In the genomic region with DNA sequence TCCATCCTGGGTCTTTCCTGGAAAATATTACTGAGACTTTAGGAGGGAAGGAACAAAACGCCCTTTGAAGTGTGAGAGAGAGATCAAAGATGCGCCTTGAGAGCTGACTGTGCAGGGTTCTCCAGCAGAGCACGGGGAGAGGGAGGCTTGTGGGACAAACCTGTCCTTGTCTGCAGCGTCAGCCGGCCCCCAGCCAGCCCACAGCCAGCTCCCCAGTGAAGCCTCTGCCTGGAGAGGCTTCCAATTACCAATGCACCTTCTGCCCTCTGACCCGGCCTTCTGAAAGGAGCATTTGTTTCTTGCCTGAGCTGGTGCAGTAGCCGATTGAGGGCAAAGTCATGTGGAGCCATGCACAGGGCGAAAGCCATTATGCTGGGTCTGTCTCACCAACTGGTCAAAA, we compare ENCODE assay signal across 1 cellular context.
A peak's percentile ranks its signal among the peaks of the same experiment; 100 is the strongest.
TF ChIP-seq lines count a peak whose summit lies in the region.

No MANE protein-coding gene starts in this region.

TF ChIP-seq in HepG2, 621 proteins besides CTCF, POLR2A, EP300 and RAD21 (continued from another document):
- TF ChIP-seq, protein P1, sequence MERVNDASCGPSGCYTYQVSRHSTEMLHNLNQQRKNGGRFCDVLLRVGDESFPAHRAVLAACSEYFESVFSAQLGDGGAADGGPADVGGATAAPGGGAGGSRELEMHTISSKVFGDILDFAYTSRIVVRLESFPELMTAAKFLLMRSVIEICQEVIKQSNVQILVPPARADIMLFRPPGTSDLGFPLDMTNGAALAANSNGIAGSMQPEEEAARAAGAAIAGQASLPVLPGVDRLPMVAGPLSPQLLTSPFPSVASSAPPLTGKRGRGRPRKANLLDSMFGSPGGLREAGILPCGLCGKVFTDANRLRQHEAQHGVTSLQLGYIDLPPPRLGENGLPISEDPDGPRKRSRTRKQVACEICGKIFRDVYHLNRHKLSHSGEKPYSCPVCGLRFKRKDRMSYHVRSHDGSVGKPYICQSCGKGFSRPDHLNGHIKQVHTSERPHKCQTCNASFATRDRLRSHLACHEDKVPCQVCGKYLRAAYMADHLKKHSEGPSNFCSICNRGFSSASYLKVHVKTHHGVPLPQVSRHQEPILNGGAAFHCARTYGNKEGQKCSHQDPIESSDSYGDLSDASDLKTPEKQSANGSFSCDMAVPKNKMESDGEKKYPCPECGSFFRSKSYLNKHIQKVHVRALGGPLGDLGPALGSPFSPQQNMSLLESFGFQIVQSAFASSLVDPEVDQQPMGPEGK (CRISPR knock-in tag; IDR thresholded peaks at IDR 0.05): peak; percentile 63
- TF ChIP-seq NR2C2 (CRISPR knock-in tag; IDR thresholded peaks at IDR 0.05; ENCODE audit: borderline replicate concordance) (peak; percentile 50; the same call in 1 of the 2 replicates), SIX4 (CRISPR knock-in tag; IDR thresholded peaks at IDR 0.05) (peak; percentile 62; the same call in 1 of the 2 replicates), SOX6 (IDR thresholded peaks at IDR 0.05) (no peak), SOX6 (CRISPR knock-in tag; IDR thresholded peaks at IDR 0.05) (peak; percentile 27; the same call in 1 of the 2 replicates), POGZ (CRISPR knock-in tag; IDR thresholded peaks at IDR 0.05) (no peak), BCL6 (CRISPR knock-in tag; IDR thresholded peaks at IDR 0.05) (peak; percentile 23; the same call in 1 of the 2 replicates), SP5 (CRISPR knock-in tag; IDR thresholded peaks at IDR 0.05; ENCODE audit: borderline replicate concordance, low read depth) (no peak), ZBTB38 (CRISPR knock-in tag; IDR thresholded peaks at IDR 0.05) (no peak), ZNF292 (CRISPR knock-in tag; IDR thresholded peaks at IDR 0.05; ENCODE audit: borderline replicate concordance, low read depth) (peak; percentile 39; the same call in 1 of the 2 replicates), MIER2 (CRISPR knock-in tag; IDR thresholded peaks at IDR 0.05) (no peak), ZFP62 (CRISPR knock-in tag; IDR thresholded peaks at IDR 0.05) (no peak), XRCC5 (optimal IDR thresholded peaks at IDR 0.05; ENCODE audit: low read length) (peak; percentile 29), KLF12 (CRISPR knock-in tag; IDR thresholded peaks at IDR 0.05; ENCODE audit: borderline replicate concordance) (no peak)
- TF ChIP-seq, protein P2, sequence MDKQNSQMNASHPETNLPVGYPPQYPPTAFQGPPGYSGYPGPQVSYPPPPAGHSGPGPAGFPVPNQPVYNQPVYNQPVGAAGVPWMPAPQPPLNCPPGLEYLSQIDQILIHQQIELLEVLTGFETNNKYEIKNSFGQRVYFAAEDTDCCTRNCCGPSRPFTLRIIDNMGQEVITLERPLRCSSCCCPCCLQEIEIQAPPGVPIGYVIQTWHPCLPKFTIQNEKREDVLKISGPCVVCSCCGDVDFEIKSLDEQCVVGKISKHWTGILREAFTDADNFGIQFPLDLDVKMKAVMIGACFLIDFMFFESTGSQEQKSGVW (CRISPR knock-in tag; IDR thresholded peaks at IDR 0.05; ENCODE audit: borderline replicate concordance): no peak
- TF ChIP-seq, protein P3, sequence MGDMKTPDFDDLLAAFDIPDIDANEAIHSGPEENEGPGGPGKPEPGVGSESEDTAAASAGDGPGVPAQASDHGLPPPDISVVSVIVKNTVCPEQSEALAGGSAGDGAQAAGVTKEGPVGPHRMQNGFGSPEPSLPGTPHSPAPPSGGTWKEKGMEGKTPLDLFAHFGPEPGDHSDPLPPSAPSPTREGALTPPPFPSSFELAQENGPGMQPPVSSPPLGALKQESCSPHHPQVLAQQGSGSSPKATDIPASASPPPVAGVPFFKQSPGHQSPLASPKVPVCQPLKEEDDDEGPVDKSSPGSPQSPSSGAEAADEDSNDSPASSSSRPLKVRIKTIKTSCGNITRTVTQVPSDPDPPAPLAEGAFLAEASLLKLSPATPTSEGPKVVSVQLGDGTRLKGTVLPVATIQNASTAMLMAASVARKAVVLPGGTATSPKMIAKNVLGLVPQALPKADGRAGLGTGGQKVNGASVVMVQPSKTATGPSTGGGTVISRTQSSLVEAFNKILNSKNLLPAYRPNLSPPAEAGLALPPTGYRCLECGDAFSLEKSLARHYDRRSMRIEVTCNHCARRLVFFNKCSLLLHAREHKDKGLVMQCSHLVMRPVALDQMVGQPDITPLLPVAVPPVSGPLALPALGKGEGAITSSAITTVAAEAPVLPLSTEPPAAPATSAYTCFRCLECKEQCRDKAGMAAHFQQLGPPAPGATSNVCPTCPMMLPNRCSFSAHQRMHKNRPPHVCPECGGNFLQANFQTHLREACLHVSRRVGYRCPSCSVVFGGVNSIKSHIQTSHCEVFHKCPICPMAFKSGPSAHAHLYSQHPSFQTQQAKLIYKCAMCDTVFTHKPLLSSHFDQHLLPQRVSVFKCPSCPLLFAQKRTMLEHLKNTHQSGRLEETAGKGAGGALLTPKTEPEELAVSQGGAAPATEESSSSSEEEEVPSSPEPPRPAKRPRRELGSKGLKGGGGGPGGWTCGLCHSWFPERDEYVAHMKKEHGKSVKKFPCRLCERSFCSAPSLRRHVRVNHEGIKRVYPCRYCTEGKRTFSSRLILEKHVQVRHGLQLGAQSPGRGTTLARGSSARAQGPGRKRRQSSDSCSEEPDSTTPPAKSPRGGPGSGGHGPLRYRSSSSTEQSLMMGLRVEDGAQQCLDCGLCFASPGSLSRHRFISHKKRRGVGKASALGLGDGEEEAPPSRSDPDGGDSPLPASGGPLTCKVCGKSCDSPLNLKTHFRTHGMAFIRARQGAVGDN (CRISPR knock-in tag; IDR thresholded peaks at IDR 0.05): peak; percentile 12; the same call in 1 of the 2 replicates
TF ChIP-seq in HepG2: peak in this region for 9.
